Comparison of ENCODE assay signal across 20 cellular contexts in the genomic region with DNA sequence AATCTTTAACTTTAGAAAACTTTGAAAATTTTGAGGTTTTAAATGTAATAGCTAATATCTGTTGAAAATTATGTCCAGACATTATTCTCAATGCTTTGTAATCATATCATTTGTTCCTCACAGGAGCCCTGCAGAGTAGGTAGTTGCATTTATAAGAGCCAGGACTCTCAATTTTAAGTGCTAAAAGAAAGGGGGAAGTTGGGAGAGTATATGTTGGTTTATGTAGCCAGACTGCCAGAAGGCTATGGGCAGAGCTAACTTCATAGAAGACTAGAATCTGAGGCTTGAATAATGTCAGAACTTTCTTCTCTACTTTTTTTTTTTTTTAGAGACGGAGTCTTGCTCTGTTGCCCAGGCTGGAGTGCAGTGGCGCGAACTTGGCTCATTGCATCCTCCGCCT.
"Had no signal": no experiment of that assay in that cellular context is flagged by ENCODE, and none has a peak within 500 bp of the region (broad histone marks: within the 10 kb centered on the region; RNA-seq: fewer than 3 reads in every experiment).

No MANE protein-coding gene starts in this region.

- ATAC-seq: effector memory CD8-positive, alpha-beta T cell; gastroesophageal sphincter; left colon; sciatic nerve had no signal

- H3K9me3 Mint-ChIP-seq: dendritic cell treated with granulocyte-macrophage colony-stimulating factor and Interleukin-4, amounts not matched to agents 40 ng/mL and 50 ng/mL, for 4 days; effector memory CD8-positive, alpha-beta T cell; naive B cell; nephron; type B pancreatic cell had no signal

- DNase-seq: effector memory CD8-positive, alpha-beta T cell; glutamatergic neuron; kidney; left colon; mesendoderm; naive B cell; stimulated activated CD4-positive, alpha-beta T cell treated with anti-CD3 and anti-CD28 coated beads, Interleukin-2, amount 100 ng/mL, for 24 hours; stimulated activated CD4-positive, alpha-beta T cell treated with anti-CD3 and anti-CD28 coated beads, Interleukin-4, amount 100 ng/mL, for 4 hours; stimulated activated naive CD4-positive, alpha-beta T cell; thyroid gland had no signal

- H3K27ac ChIP-seq: epithelial cell of prostate, esophagus muscularis mucosa, gastroesophageal sphincter, hepatocyte, skin epidermis, suprapubic skin, thyroid gland had no signal

- H3K4me3 Mint-ChIP-seq: dendritic cell treated with granulocyte-macrophage colony-stimulating factor and Interleukin-4, amounts not matched to agents 40 ng/mL and 50 ng/mL, for 4 days; effector memory CD8-positive, alpha-beta T cell; naive B cell; nephron; type B pancreatic cell had no signal

- H3K27me3 ChIP-seq: esophagus muscularis mucosa, gastroesophageal sphincter, hepatocyte, suprapubic skin, thyroid gland had no signal

- H3K4me3 ChIP-seq: esophagus muscularis mucosa, gastroesophageal sphincter, hepatocyte, skin epidermis, suprapubic skin, thyroid gland had no signal

- H3K27me3 Mint-ChIP-seq: dendritic cell treated with granulocyte-macrophage colony-stimulating factor and Interleukin-4, amounts not matched to agents 40 ng/mL and 50 ng/mL, for 4 days; effector memory CD8-positive, alpha-beta T cell; naive B cell; type B pancreatic cell had no signal

- H3K9me3 ChIP-seq: esophagus muscularis mucosa, gastroesophageal sphincter, suprapubic skin, thyroid gland had no signal

- H3K4me1 ChIP-seq: suprapubic skin, thyroid gland had no signal

- H3K27ac Mint-ChIP-seq: effector memory CD8-positive, alpha-beta T cell; naive B cell; nephron; type B pancreatic cell had no signal
